Comparison of ENCODE assay signal across 24 cellular contexts in the genomic region with DNA sequence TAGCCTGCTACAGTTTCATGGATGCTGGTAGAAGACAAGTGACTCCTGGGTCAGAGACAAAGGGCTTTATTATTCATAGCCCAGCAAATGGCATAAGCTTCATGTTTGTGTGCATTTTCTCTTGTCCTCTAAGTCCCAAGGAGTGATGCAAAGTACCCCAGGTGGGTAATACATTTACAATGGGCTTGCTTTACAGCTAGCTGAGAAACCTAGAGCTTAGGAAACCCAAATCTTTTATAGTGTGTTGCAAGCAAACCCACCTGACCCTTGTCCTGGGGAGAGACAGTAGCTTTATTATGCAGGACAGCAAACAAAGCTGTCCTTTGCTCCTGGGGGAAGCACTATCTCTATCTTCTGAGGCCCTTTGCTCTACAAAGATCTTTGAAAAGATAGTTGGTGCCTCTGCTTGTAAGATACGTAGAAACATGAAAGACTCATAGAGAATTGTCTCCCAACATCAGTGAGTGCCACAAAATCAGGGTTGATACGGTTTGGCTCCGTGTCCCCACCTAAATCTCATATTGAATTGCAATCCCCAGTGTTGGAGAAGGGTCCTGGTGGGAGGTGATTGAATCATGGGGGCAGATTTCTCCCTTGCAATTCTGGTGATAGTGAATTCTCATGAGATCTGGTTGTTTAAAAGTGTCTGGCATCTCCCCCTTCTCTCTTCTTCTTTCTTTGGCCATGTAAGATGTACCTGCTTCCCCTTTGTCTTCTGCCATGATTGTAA.
"Had no signal": no experiment of that assay in that cellular context is flagged by ENCODE, and none has a peak within 500 bp of the region (broad histone marks: within the 10 kb centered on the region; RNA-seq: fewer than 3 reads in every experiment).

No MANE protein-coding gene starts in this region.

- H3K4me1 Mint-ChIP-seq: naive B cell; stimulated activated effector memory CD8-positive, alpha-beta T cell treated with anti-CD3 and anti-CD28 coated beads, Interleukin-12 subunit alpha, Interleukin-12 subunit beta, amount 100 ng/mL, for 72 hours had no signal

- H3K9me3 Mint-ChIP-seq: immature natural killer cell; naive B cell; nephron; stimulated activated effector memory CD8-positive, alpha-beta T cell treated with anti-CD3 and anti-CD28 coated beads, Interleukin-12 subunit alpha, Interleukin-12 subunit beta, amount 100 ng/mL, for 72 hours had no signal

- DNase-seq: cortex of kidney; dorsolateral prefrontal cortex; effector memory CD4-positive, alpha-beta T cell; heart left ventricle; hypothalamus; immature natural killer cell; left ventricle myocardium superior; mesendoderm; naive B cell; psoas muscle; retina; right lobe of liver; stimulated activated CD4-positive, alpha-beta T cell treated with anti-CD3 and anti-CD28 coated beads, Interleukin-4, amount 100 ng/mL, for 1 hour; stimulated activated CD8-positive, alpha-beta memory T cell treated with anti-CD3 and anti-CD28 coated beads, Interleukin-4, amount 100 ng/mL, for 48 hours; stimulated activated naive CD8-positive, alpha-beta T cell treated with anti-CD3 and anti-CD28 coated beads, Interleukin-15, Interleukin-2, amounts not matched to agents 100 U/mL and 50 U/mL, for 24 hours; tibial artery; upper lobe of left lung; uterus had no signal

- H3K4me3 ChIP-seq: dorsolateral prefrontal cortex, heart left ventricle, lung, psoas muscle, right lobe of liver, suprapubic skin, tibial artery, upper lobe of left lung, uterus had no signal

- H3K36me3 ChIP-seq: heart left ventricle, right lobe of liver, suprapubic skin, tibial artery, upper lobe of left lung, uterus had no signal

- H3K4me1 ChIP-seq: heart left ventricle, parathyroid adenoma, psoas muscle, right lobe of liver, suprapubic skin, tibial artery, upper lobe of left lung, uterus had no signal

- H3K27ac ChIP-seq: dorsolateral prefrontal cortex, heart left ventricle, parathyroid adenoma, psoas muscle, right lobe of liver, suprapubic skin, tibial artery, upper lobe of left lung, uterus had no signal

- H3K4me3 Mint-ChIP-seq: immature natural killer cell; naive B cell; nephron; stimulated activated effector memory CD8-positive, alpha-beta T cell treated with anti-CD3 and anti-CD28 coated beads, Interleukin-12 subunit alpha, Interleukin-12 subunit beta, amount 100 ng/mL, for 72 hours had no signal

- H3K27ac Mint-ChIP-seq: naive B cell; stimulated activated effector memory CD8-positive, alpha-beta T cell treated with anti-CD3 and anti-CD28 coated beads, Interleukin-12 subunit alpha, Interleukin-12 subunit beta, amount 100 ng/mL, for 72 hours had no signal

- H3K36me3 Mint-ChIP-seq: immature natural killer cell; naive B cell; stimulated activated effector memory CD8-positive, alpha-beta T cell treated with anti-CD3 and anti-CD28 coated beads, Interleukin-12 subunit alpha, Interleukin-12 subunit beta, amount 100 ng/mL, for 72 hours had no signal

- H3K27me3 ChIP-seq: right lobe of liver, suprapubic skin, tibial artery, upper lobe of left lung, uterus had no signal

- H3K79me2 ChIP-seq: parathyroid adenoma had no signal

- ATAC-seq: esophagus mucosa; heart left ventricle; left ventricle myocardium superior; psoas muscle; stimulated activated effector memory CD8-positive, alpha-beta T cell treated with anti-CD3 and anti-CD28 coated beads, Interleukin-12 subunit alpha, Interleukin-12 subunit beta, amount 100 ng/mL, for 72 hours; stimulated activated naive CD8-positive, alpha-beta T cell treated with anti-CD3 and anti-CD28 coated beads, Interleukin-15, Interleukin-2, amounts not matched to agents 100 U/mL and 50 U/mL, for 24 hours had no signal

- H2AFZ ChIP-seq: parathyroid adenoma had no signal

- H3K9me3 ChIP-seq: heart left ventricle, psoas muscle, right lobe of liver, suprapubic skin, tibial artery, upper lobe of left lung, uterus had no signal
